In genomic region chr2:68796306-68796905, GRCh38 we compare ENCODE assay signal across 12 cellular contexts.
DNase-seq lines count a peak whose midpoint lies in the region; ATAC-seq and TF ChIP-seq lines count a peak whose summit lies in the region.
"Had no signal": no experiment of that assay in that cellular context is flagged by ENCODE, and none has a peak within 500 bp of the region (broad histone marks: within the 10 kb centered on the region; RNA-seq: fewer than 3 reads in every experiment).

No MANE protein-coding gene starts in this region.

- no peak overlapping the region for H3K9ac ChIP-seq in neural progenitor cell

- H3K27me3 Mint-ChIP-seq in activated T-cell treated with anti-CD3 and anti-CD28 coated beads, Interleukin-2, amount 50 U/mL, for 72 hours (ENCODE audit: low read depth): no peaks in the 10 kb centered on the region
- no peaks in the 10 kb centered on the region for H3K27me3 Mint-ChIP-seq in stimulated activated naive CD8-positive, alpha-beta T cell treated with anti-CD3 and anti-CD28 coated beads, Interleukin-15, amount 100 ng/mL, for 72 hours
- H3K27me3 Mint-ChIP-seq in neural progenitor cell (ENCODE audit: insufficient read depth, low read depth): peaks cover 3% of the 10 kb centered on the region

- H3K9me3 Mint-ChIP-seq in activated T-cell treated with anti-CD3 and anti-CD28 coated beads, Interleukin-2, amount 50 U/mL, for 72 hours: no peaks in the 10 kb centered on the region
- no peaks in the 10 kb centered on the region for H3K9me3 Mint-ChIP-seq in stimulated activated naive CD8-positive, alpha-beta T cell treated with anti-CD3 and anti-CD28 coated beads, Interleukin-15, amount 100 ng/mL, for 72 hours
- no peaks in the 10 kb centered on the region for H3K9me3 Mint-ChIP-seq in neural progenitor cell

- no peak overlapping the region for H3K4me2 ChIP-seq in neural progenitor cell

- H3K79me2 ChIP-seq in neural progenitor cell (ENCODE audit: low read depth): no peaks in the 10 kb centered on the region

- CTCF ChIA-PET in RWPE1 (lab: Yijun Ruan, JAX): no interaction called here

- H3K36me3 Mint-ChIP-seq in activated T-cell treated with anti-CD3 and anti-CD28 coated beads, Interleukin-2, amount 50 U/mL, for 72 hours (ENCODE audit: insufficient read depth in 2 of 2): peaks cover 31 to 44% of the 10 kb centered on the region in 2 donors
- no peaks in the 10 kb centered on the region for H3K36me3 Mint-ChIP-seq in neural progenitor cell

- H3K27ac Mint-ChIP-seq in activated T-cell treated with anti-CD3 and anti-CD28 coated beads, Interleukin-2, amount 50 U/mL, for 72 hours: peak overlapping the region; percentile 92
- H3K27ac Mint-ChIP-seq in stimulated activated naive CD8-positive, alpha-beta T cell treated with anti-CD3 and anti-CD28 coated beads, Interleukin-15, amount 100 ng/mL, for 72 hours: peak overlapping the region in 1 of 2 donors; percentile 91
- H3K27ac Mint-ChIP-seq in neural progenitor cell: no peak overlapping the region

- TF ChIP-seq POLR2A in transverse colon (IDR thresholded peaks at IDR 0.05): no peak

- no peaks in the 10 kb centered on the region for H4K20me1 ChIP-seq in neural progenitor cell (ENCODE audit: low read depth)

- DNase-seq in activated T-cell treated with anti-CD3 and anti-CD28 coated beads, Interleukin-2, amount 50 U/mL, for 72 hours: peak; percentile 27 to 34
- no peak for DNase-seq in activated T-cell treated with anti-CD3 and anti-CD28 coated beads, Interleukin-2, amount 50 U/mL, for 48 hours
- DNase-seq in RWPE1 (ENCODE audit: low spot score) (no peak), choroid plexus epithelial cell (ENCODE audit: low read depth) (peak; percentile 18), neural progenitor cell (ENCODE audit: low spot score) (no peak), transverse colon (no peak), DMS 273 (lab: John Stamatoyannopoulos, UW; ENCODE audit: unreplicated experiment) (no peak)
- peak in 1 of 2 donors; percentile 57 for DNase-seq in stimulated activated naive CD8-positive, alpha-beta T cell treated with anti-CD3 and anti-CD28 coated beads, Interleukin-15, amount 100 ng/mL, for 72 hours
- DNase-seq: activated CD4-positive, CD25-positive, alpha-beta regulatory T cell; left colon; psoas muscle; tibial artery had no signal

- no peak overlapping the region for H3K4me3 ChIP-seq in choroid plexus epithelial cell (ENCODE audit: low read depth, low read length)
- no peak overlapping the region for H3K4me3 ChIP-seq in neural progenitor cell
- H3K4me3 ChIP-seq in transverse colon: no peak overlapping the region
- H3K4me3 ChIP-seq: psoas muscle, tibial artery had no signal

- H2AFZ ChIP-seq in neural progenitor cell (replicated peaks): no peak overlapping the region

- no peaks in the 10 kb centered on the region for H3F3A ChIP-seq in neural progenitor cell (ENCODE audit: low read depth)

- no peaks in the 10 kb centered on the region for H3K9me3 ChIP-seq in neural progenitor cell (ENCODE audit: low read depth)
- H3K9me3 ChIP-seq in transverse colon: no peaks in the 10 kb centered on the region
- H3K9me3 ChIP-seq: psoas muscle, tibial artery had no signal

- TF ChIP-seq CTCF in RWPE1 (conservative IDR thresholded peaks at IDR 0.05; ENCODE audit: low read depth) (no peak), choroid plexus epithelial cell (conservative IDR thresholded peaks at IDR 0.05; ENCODE audit: low read depth, low read length) (no peak), neural progenitor cell (IDR thresholded peaks at IDR 0.05) (no peak), transverse colon (IDR thresholded peaks at IDR 0.05) (no peak)

- in situ Hi-C loops in transverse colon (cut with MboI; ENCODE audit: low pct_ligation_motif_present in 1 of 4, low pct_unique_long_range_greater_than_20kb in 1 of 4, low sequenced_read_pairs in 3 of 4): no loop called here

- H3K36me3 ChIP-seq in neural progenitor cell (no peaks in the 10 kb centered on the region), transverse colon (no peaks in the 10 kb centered on the region)
- H3K36me3 ChIP-seq: tibial artery had no signal

- peak; percentile 96 for ATAC-seq in activated T-cell treated with anti-CD3 and anti-CD28 coated beads, Interleukin-2, amount 50 U/mL, for 72 hours (replicated peaks in 1 of 2)
- peak; percentile 99 for ATAC-seq in stimulated activated naive CD8-positive, alpha-beta T cell treated with anti-CD3 and anti-CD28 coated beads, Interleukin-15, amount 100 ng/mL, for 72 hours
- ATAC-seq: left colon, psoas muscle had no signal

- WGBS in transverse colon (ENCODE audit: low coverage in 1 of 2), 2 donors: 76 to 77% methylated on average over 2 to 3 of the region's 3 CpGs

- H3K27me3 ChIP-seq in neural progenitor cell (no peaks in the 10 kb centered on the region), transverse colon (no peaks in the 10 kb centered on the region)
- H3K27me3 ChIP-seq: tibial artery had no signal

- peak overlapping the region; percentile 5 to 79 for H3K4me3 Mint-ChIP-seq in activated T-cell treated with anti-CD3 and anti-CD28 coated beads, Interleukin-2, amount 50 U/mL, for 72 hours
- peak overlapping the region; percentile 49 to 61 for H3K4me3 Mint-ChIP-seq in stimulated activated naive CD8-positive, alpha-beta T cell treated with anti-CD3 and anti-CD28 coated beads, Interleukin-15, amount 100 ng/mL, for 72 hours
- H3K4me3 Mint-ChIP-seq in neural progenitor cell: no peak overlapping the region

- peaks cover 59% of the 10 kb centered on the region for H3K4me1 Mint-ChIP-seq in activated T-cell treated with anti-CD3 and anti-CD28 coated beads, Interleukin-2, amount 50 U/mL, for 72 hours (ENCODE audit: low read depth)
- peaks cover 76% of the 10 kb centered on the region for H3K4me1 Mint-ChIP-seq in stimulated activated naive CD8-positive, alpha-beta T cell treated with anti-CD3 and anti-CD28 coated beads, Interleukin-15, amount 100 ng/mL, for 72 hours
- H3K4me1 Mint-ChIP-seq in neural progenitor cell: no peaks in the 10 kb centered on the region

- POLR2A ChIA-PET in RWPE1 (lab: Yijun Ruan, JAX; ENCODE audit: low non-redundant PET): no interaction called here

- H3K4me1 ChIP-seq in neural progenitor cell (peaks cover 7% of the 10 kb centered on the region), transverse colon (peaks cover 0 to 7% (median 0%) of the 10 kb centered on the region in 4 donors)
- H3K4me1 ChIP-seq: psoas muscle, tibial artery had no signal

- no peak for TF ChIP-seq EP300 in transverse colon (IDR thresholded peaks at IDR 0.05; ENCODE audit: low read depth)

- intact Hi-C loops in transverse colon (cut with DNase I; ENCODE audit: low total_unique reads): no loop called here

- H3K27ac ChIP-seq in RWPE1 (peak overlapping the region; percentile 11; the same call in 1 of the 2 replicates), neural progenitor cell (no peak overlapping the region), transverse colon (peak overlapping the region in 1 of 4 donors; percentile 2)
- H3K27ac ChIP-seq: psoas muscle, tibial artery had no signal

Comparison
In these comparisons a context has a peak if more than half of its experiments do, and no peak if none do; other contexts are left out.
1. DNase-seq: peak in activated T-cell treated with anti-CD3 and anti-CD28 coated beads, Interleukin-2, amount 50 U/mL, for 72 hours (2 of 2) and choroid plexus epithelial cell (single experiment); none in activated T-cell treated with anti-CD3 and anti-CD28 coated beads, Interleukin-2, amount 50 U/mL, for 48 hours (0 of 2), RWPE1 (single experiment), neural progenitor cell (single experiment), transverse colon (single experiment) and DMS 273 (single experiment).